Comparison of ENCODE assay signal across 8 cellular contexts in the genomic region with DNA sequence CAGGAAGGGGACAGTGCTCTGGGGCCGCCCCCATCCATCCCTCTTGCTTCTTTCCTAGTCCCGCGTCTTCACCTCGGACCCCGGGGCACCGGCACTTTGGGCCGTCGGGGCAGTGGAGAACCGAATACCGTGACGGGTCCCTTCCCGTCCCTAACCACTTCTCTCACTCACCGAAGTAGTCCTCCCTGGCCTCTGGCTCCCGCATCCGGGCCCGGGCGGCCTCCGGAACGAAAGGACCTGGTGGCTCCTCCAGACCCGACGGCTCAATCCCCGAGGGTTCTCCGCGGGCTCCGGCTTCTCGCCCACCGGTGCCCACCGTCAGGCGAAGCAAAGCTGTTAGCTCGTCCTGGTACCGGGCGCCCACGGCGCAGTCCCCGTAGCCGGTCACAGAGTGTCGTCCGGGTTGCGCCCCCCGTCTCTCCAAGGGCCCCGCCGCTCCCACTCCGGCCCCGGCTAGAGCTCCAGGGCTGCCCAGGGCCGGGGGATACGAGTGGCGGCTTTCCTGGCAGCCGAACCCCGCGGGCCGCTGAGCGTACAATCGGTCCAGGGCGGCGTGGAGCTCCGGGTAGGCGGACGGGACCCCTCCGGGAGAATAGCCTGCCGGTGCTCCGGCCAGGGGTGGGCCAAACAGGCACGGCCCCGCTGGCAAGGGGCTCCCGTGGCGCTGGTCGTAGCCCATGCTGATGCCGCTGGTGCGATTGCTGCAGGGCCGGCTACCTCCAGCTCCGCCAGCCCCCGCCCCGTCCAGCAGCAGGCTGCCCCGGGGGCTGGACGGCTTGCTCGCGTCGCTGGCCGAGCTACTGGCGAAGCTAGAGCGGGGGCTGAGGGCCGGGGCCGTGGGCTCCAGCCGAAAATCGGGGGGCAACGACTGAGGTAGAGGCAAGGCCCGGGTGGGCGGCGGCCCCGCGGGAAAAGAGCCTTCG. TPM values are rescaled to one million over a fixed set of nuclear protein-coding genes. Genes with fewer than 3 reads are reported as not detected.
DNase-seq lines count a peak whose midpoint lies in the region; ATAC-seq and TF ChIP-seq lines count a peak whose summit lies in the region.

No MANE protein-coding gene starts in this region.

- peak overlapping the region in 2 of 8 donors; percentile 9 to 26 for H3K27ac Mint-ChIP-seq in CD8-positive, alpha-beta memory T cell

- H3K9me2 ChIP-seq in PC-3 (replicated peaks; ENCODE audit: low read length): no peaks in the 10 kb centered on the region

- intact Hi-C loops in PC-3 (cut with micrococcal nuclease): loop anchor here (10.0 kb wide), 1 partner anchor 203 kb away; the partner anchor contains the start of gene SLC7A8
- intact Hi-C loops in aorta (cut with DNase I): loop anchor here (2.0 to 10.0 kb wide), 3 partner anchors 51 to 427 kb away; no protein-coding TSS in a partner anchor

- H3K9me3 Mint-ChIP-seq in CD8-positive, alpha-beta memory T cell: no peaks in the 10 kb centered on the region

- H3K4me1 Mint-ChIP-seq in CD8-positive, alpha-beta memory T cell: peaks cover 3 to 7% (median 5%) of the 10 kb centered on the region in 3 donors

- ATAC-seq in PC-3: no peak; the same call in none of the 2 replicates
- peak; percentile 5 for ATAC-seq in aorta (ENCODE audit: low FRiP score)
- ATAC-seq in GM21529 (IDR thresholded peaks at IDR 0.05; ENCODE audit: unreplicated experiment): no peak

- BruUV-seq in PC-3 (replicated peaks; lab: Mats Ljungman, UMichigan): TSS peak; percentile 85

- H3K9ac ChIP-seq in PC-3 (ENCODE audit: low read length): peak overlapping the region; percentile 77

- CTCF ChIA-PET in CD8-positive, alpha-beta memory T cell (lab: Charles Lee): interaction anchor here (0.9 to 27.9 kb wide), 13 partner anchors 10 to 411 kb away, joined by 3 to 732 read pairs (median 3); partner anchors contain the start of genes ACIN1, C14orf119 and CDH24
- CTCF ChIA-PET in PC-3 (lab: Charles Lee): interaction anchor here (0.6 to 2.4 kb wide), 3 partner anchors 8 to 79 kb away, joined by 3 to 17 read pairs (median 17); partner anchors contain the start of gene PRMT5

- H3K4me3 Mint-ChIP-seq in CD8-positive, alpha-beta memory T cell: peak overlapping the region; percentile 55 to 78 (median 64)

- peak overlapping the region; percentile 93 for H3K4me3 ChIP-seq in CD8-positive, alpha-beta memory T cell (ENCODE audit: low read length)
- H3K4me3 ChIP-seq in PC-3 (ENCODE audit: low read length) (peak overlapping the region; percentile 80), mononuclear cell (ENCODE audit: low read length) (peak overlapping the region; percentile 52), aorta (ENCODE audit: low read length in 2 of 2) (peak overlapping the region; percentile 49 to 59)

- H3K9me3 ChIP-seq in CD8-positive, alpha-beta memory T cell (ENCODE audit: low read length): no peaks in the 10 kb centered on the region
- H3K9me3 ChIP-seq in PC-3 (ENCODE audit: low read length) (no peaks in the 10 kb centered on the region), mononuclear cell (ENCODE audit: low read depth, low read length) (no peaks in the 10 kb centered on the region), aorta (ENCODE audit: control insufficient read depth, low read length) (no peaks in the 10 kb centered on the region)

- H3K36me3 ChIP-seq in CD8-positive, alpha-beta memory T cell (ENCODE audit: insufficient read depth, low read length): no peaks in the 10 kb centered on the region
- H3K36me3 ChIP-seq in PC-3 (ENCODE audit: low read depth, low read length) (no peaks in the 10 kb centered on the region), aorta (ENCODE audit: control insufficient read depth in 1 of 2, insufficient read depth in 2 of 2, low read length in 1 of 2) (no peaks in the 10 kb centered on the region)

- no peak for TF ChIP-seq CTCF in PC-3 (conservative IDR thresholded peaks at IDR 0.05; ENCODE audit: low read depth, low read length)

- POLR2A ChIA-PET in CD8-positive, alpha-beta memory T cell (lab: Charles Lee): interaction anchor here (0.7 to 2.2 kb wide), 3 partner anchors 25 to 215 kb away, joined by 3 to 5 read pairs (median 3); partner anchors contain the start of genes HAUS4 and OXA1L
- POLR2A ChIA-PET in PC-3 (lab: Charles Lee; ENCODE audit: unreplicated experiment): interaction anchor here (0.8 to 1.6 kb wide), 2 partner anchors 26 to 113 kb away, joined by 5 to 8 read pairs; partner anchors contain the start of gene ACIN1

- no peaks in the 10 kb centered on the region for H3K36me3 Mint-ChIP-seq in CD8-positive, alpha-beta memory T cell

- peak overlapping the region; percentile 89 for H2AFZ ChIP-seq in PC-3 (ENCODE audit: low read length)

- H3F3A ChIP-seq in PC-3 (ENCODE audit: low read length, unreplicated experiment): peaks cover 4% of the 10 kb centered on the region

- H3K27me3 ChIP-seq in CD8-positive, alpha-beta memory T cell (ENCODE audit: insufficient read depth, low read length, poor library complexity, severe bottlenecking): no peaks in the 10 kb centered on the region
- H3K27me3 ChIP-seq in PC-3 (ENCODE audit: low read length) (no peaks in the 10 kb centered on the region), mononuclear cell (ENCODE audit: insufficient read depth, low read length) (peaks cover 25% of the 10 kb centered on the region), aorta (ENCODE audit: control insufficient read depth in 1 of 2, insufficient read depth in 2 of 2, low read length in 1 of 2) (no peaks in the 10 kb centered on the region)

- H3K27ac ChIP-seq in CD8-positive, alpha-beta memory T cell (ENCODE audit: low read depth, low read length): no peak overlapping the region
- H3K27ac ChIP-seq in PC-3 (ENCODE audit: low read length) (peak overlapping the region; percentile 29), aorta (ENCODE audit: low read depth in 1 of 2, low read length in 2 of 2) (peak overlapping the region in 1 of 2 donors; percentile 61), caudate nucleus (ENCODE audit: low read depth, low read length) (no peak overlapping the region)

- H4K20me1 ChIP-seq in PC-3 (ENCODE audit: low read length): no peaks in the 10 kb centered on the region

- peak overlapping the region; percentile 87 for H3K4me2 ChIP-seq in PC-3 (ENCODE audit: low read length)

- H3K27me3 Mint-ChIP-seq in CD8-positive, alpha-beta memory T cell: peaks cover 0 to 11% of the 10 kb centered on the region in 2 donors

- peaks cover 18% of the 10 kb centered on the region for H3K4me1 ChIP-seq in CD8-positive, alpha-beta memory T cell (ENCODE audit: insufficient read depth, low read length)
- H3K4me1 ChIP-seq in PC-3 (ENCODE audit: insufficient read depth, low read length): peaks cover 39% of the 10 kb centered on the region
- H3K4me1 ChIP-seq in mononuclear cell (ENCODE audit: insufficient read depth, low read length): peaks cover 26% of the 10 kb centered on the region
- H3K4me1 ChIP-seq in aorta (ENCODE audit: control insufficient read depth in 1 of 2, insufficient read depth in 2 of 2, low read length in 2 of 2): peaks cover 5% of the 10 kb centered on the region in 2 donors

- peak in 1 of 5 donors; percentile 26 for DNase-seq in CD8-positive, alpha-beta memory T cell
- DNase-seq in PC-3 (peak; percentile 43), ecto neural progenitor cell (ENCODE audit: low spot score) (peak; percentile 68), aorta (peak; percentile 55 to 79), caudate nucleus (lab: John Stamatoyannopoulos, UW) (no peak), mucosa of gallbladder (ENCODE audit: low spot score) (no peak)

- peaks cover 71% of the 10 kb centered on the region for H3K79me2 ChIP-seq in PC-3 (ENCODE audit: low read length)

- WGBS in aorta, 2 donors: 1% methylated on average over 85 to 91 of the region's 91 CpGs

RNA-seq across cellular contexts. Expression of gene AJUBA, which starts 1.0 kb away (rescaled TPM):
- 1 to 10 TPM in 1 of 2 experiments, under 1 TPM in 1; 0.90 to 1.2 TPM for total RNA-seq in CD8-positive, alpha-beta memory T cell
- 0.64 TPM for polyA plus RNA-seq in CD8-positive, alpha-beta memory T cell
- total RNA-seq in PC-3 (2014; rRNA removed) (81.1 and 116 TPM in 2 replicates), mononuclear cell (0.21 TPM), aorta (10 to 100 TPM; 12.9 to 16.2 TPM), mucosa of gallbladder (53.3 TPM)
- polyA plus RNA-seq in aorta: 1 to 10 TPM; 2.2 to 3.8 TPM

RNA-seq across cellular contexts. Expression of gene HAUS4, which starts 24.5 kb away (rescaled TPM):
- total RNA-seq in CD8-positive, alpha-beta memory T cell: 10 to 100 TPM; 43.3 to 48.3 TPM
- 24.6 TPM for polyA plus RNA-seq in CD8-positive, alpha-beta memory T cell
- total RNA-seq in PC-3 (2014; rRNA removed): 54.5 and 56.2 TPM in 2 replicates
- 41.2 TPM for total RNA-seq in mononuclear cell
- total RNA-seq in aorta: 10 to 100 TPM; 19.7 to 33.9 TPM
- 10 to 100 TPM; 39.5 to 62.7 TPM for polyA plus RNA-seq in aorta
- 38.8 TPM for total RNA-seq in mucosa of gallbladder

RNA-seq across cellular contexts. Expression of gene C14orf93, which starts 28.6 kb away (rescaled TPM):
- total RNA-seq in CD8-positive, alpha-beta memory T cell: 1 to 10 TPM; 7.5 to 8.3 TPM
- 5.8 TPM for polyA plus RNA-seq in CD8-positive, alpha-beta memory T cell
- 5.8 and 6.2 TPM in 2 replicates for total RNA-seq in PC-3 (2014; rRNA removed)
- total RNA-seq in mononuclear cell: 6.9 TPM
- total RNA-seq in aorta: 1 to 10 TPM; 5.5 to 8.6 TPM
- polyA plus RNA-seq in aorta: 10 to 100 TPM in 1 of 2 donors, 1 to 10 TPM in 1; 8.8 to 11.0 TPM
- total RNA-seq in mucosa of gallbladder: 13.9 TPM

RNA-seq across cellular contexts. Expression of gene PRMT5, which starts 52.2 kb away (rescaled TPM):
- 100 to 1,000 TPM; 191 to 200 TPM for total RNA-seq in CD8-positive, alpha-beta memory T cell
- polyA plus RNA-seq in CD8-positive, alpha-beta memory T cell: 41.3 TPM
- total RNA-seq in PC-3 (2014; rRNA removed): 101 and 113 TPM in 2 replicates
- total RNA-seq in mononuclear cell: 8.2 TPM
- 10 to 100 TPM; 32.0 to 36.5 TPM for total RNA-seq in aorta
- polyA plus RNA-seq in aorta: 10 to 100 TPM; 27.7 to 36.2 TPM
- 51.0 TPM for total RNA-seq in mucosa of gallbladder

RNA-seq across cellular contexts. Expression of gene PSMB5, which starts 53.3 kb away (rescaled TPM):
- 100 to 1,000 TPM; 186 to 198 TPM for total RNA-seq in CD8-positive, alpha-beta memory T cell
- 37.1 TPM for polyA plus RNA-seq in CD8-positive, alpha-beta memory T cell
- total RNA-seq in PC-3 (2014; rRNA removed) (368 and 424 TPM in 2 replicates), mononuclear cell (13.2 TPM), aorta (10 to 100 TPM; 67.7 to 68.4 TPM), mucosa of gallbladder (103 TPM)
- polyA plus RNA-seq in aorta: 100 to 1,000 TPM; 103 to 116 TPM

Comparison
In these comparisons a context has a peak if more than half of its experiments do, and no peak if none do; other contexts are left out.
1. DNase-seq: peak in PC-3 (single experiment), ecto neural progenitor cell (single experiment) and aorta (2 of 2); none in caudate nucleus (0 of 61) and mucosa of gallbladder (single experiment).
2. RNA of gene AJUBA, which starts 1.0 kb away (total RNA-seq): 81.1 to 116 TPM in PC-3, 53.3 TPM in mucosa of gallbladder (single experiment) and 12.9 to 16.2 TPM in aorta; 0.90 to 1.2 TPM in CD8-positive, alpha-beta memory T cell and 0.21 TPM in mononuclear cell (single experiment); every median in the first group is over 4 times any median in the second.
3. Peak in every context shown above with its lines, with median percentiles within 50 percentile points of each other: H3K4me3 ChIP-seq.